ENCODE assay signal across 29 cellular contexts in the genomic region with DNA sequence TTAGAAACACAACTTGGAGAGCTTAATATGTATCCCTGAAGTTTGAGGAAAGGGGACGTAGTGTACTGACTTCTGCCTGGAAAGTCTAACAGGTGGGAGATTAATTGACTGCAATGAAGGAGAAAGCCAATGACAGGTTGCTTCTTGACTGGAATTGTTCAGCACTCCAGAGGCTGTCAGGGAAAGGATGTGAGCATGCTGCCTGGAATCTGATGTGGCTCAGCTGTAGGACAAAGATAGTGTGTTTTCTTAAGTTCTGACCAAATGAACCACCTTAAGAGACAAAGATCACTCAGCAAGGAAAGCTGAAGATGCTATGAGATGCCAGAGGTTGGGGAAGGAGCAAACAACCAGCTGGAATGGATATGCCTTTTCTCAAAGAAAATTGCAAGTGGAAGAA.
DNase-seq lines count a peak whose midpoint lies in the region; ATAC-seq, FAIRE-seq and TF ChIP-seq lines count a peak whose summit lies in the region.
"Had no signal": no experiment of that assay in that cellular context is flagged by ENCODE, and none has a peak within 500 bp of the region (broad histone marks: within the 10 kb centered on the region; RNA-seq: fewer than 3 reads in every experiment).

No MANE protein-coding gene starts in this region.

- H3K36me3 Mint-ChIP-seq in H9 (ENCODE audit: insufficient read depth in 1 of 3, low read depth in 3 of 3) (no peaks in the 10 kb centered on the region; a peak in 1 of 7 replicates), T-cell (no peaks in the 10 kb centered on the region)
- H3K36me3 Mint-ChIP-seq: CD8-positive, alpha-beta memory T cell had no signal

- H2AK5ac ChIP-seq in H9 (ENCODE audit: insufficient read length, low read length), result no peak overlapping the region
- no peak overlapping the region for H2AK5ac ChIP-seq in H1 (ENCODE audit: low read depth, low read length)
- no peak overlapping the region for H2AK5ac ChIP-seq in mesenchymal stem cell (ENCODE audit: low read length, severe bottlenecking)

- H3K14ac ChIP-seq in H9 (ENCODE audit: insufficient read depth, low read length), result no peak overlapping the region
- no peak overlapping the region for H3K14ac ChIP-seq in H1 (ENCODE audit: insufficient read length)
- no peak overlapping the region for H3K14ac ChIP-seq in mesenchymal stem cell (ENCODE audit: low read length in 2 of 2)

- H3T11ph ChIP-seq in H9 (ENCODE audit: low read length), result no peak overlapping the region

- H3K23ac ChIP-seq in H9 (ENCODE audit: insufficient read length, low read depth, low read length) (no peak overlapping the region), H1 (ENCODE audit: insufficient read length) (no peak overlapping the region), mesenchymal stem cell (ENCODE audit: low read length in 2 of 2) (no peak overlapping the region)

- no peak overlapping the region for H3K9ac ChIP-seq in H9 (ENCODE audit: extremely low read depth, insufficient read length, low read length)
- no peak overlapping the region for H3K9ac ChIP-seq in H1 (replicated peaks in 1 of 4; ENCODE audit: extremely low read depth in 1 of 4, low read depth in 3 of 4, low read length in 3 of 4)
- H3K9ac ChIP-seq in mesenchymal stem cell (ENCODE audit: low read length), result no peak overlapping the region

- FAIRE-seq in H1 (lab: Jason Lieb, UNC) (no peak), urothelium cell line (lab: Jason Lieb, UNC) (no peak)
- FAIRE-seq: GM12892 had no signal

- intact Hi-C loops in PC-9 (cut with micrococcal nuclease; ENCODE audit: unreplicated experiment), result no loop called here
- intact Hi-C loops in right cardiac atrium (cut with DNase I), result no loop called here

- POLR2A ChIA-PET in PC-9 (lab: Charles Lee; ENCODE audit: unreplicated experiment) (no interaction called here), H1 (lab: Charles Lee; ENCODE audit: partially characterized antibody) (no interaction called here), T-cell (lab: Charles Lee) (no interaction called here)

- H2AFZ ChIP-seq in H9 (ENCODE audit: low read length), result peak overlapping the region; percentile 3
- H2AFZ ChIP-seq in PC-9, result 0 out of 2 replicates have a peak overlapping the region, but pooled peaks have one; percentile 36
- peak overlapping the region; percentile 1; the same call in 1 of the 2 replicates for H2AFZ ChIP-seq in H1 (ENCODE audit: low read length)
- no peak overlapping the region for H2AFZ ChIP-seq in mesenchymal stem cell (ENCODE audit: low read depth, low read length)
- H2AFZ ChIP-seq: GM23338 had no signal

- no peak overlapping the region for H4K5ac ChIP-seq in H9 (ENCODE audit: insufficient read length, low read depth, low read length)
- no peak overlapping the region for H4K5ac ChIP-seq in H1 (ENCODE audit: insufficient read length, low read depth, low read length)

- H3K27me3 Mint-ChIP-seq in H9 (ENCODE audit: low read depth), result no peaks in the 10 kb centered on the region; the same call in 1 of the 2 replicates
- peaks cover 7 to 15% of the 10 kb centered on the region in 2 donors for H3K27me3 Mint-ChIP-seq in T-cell

- no peak overlapping the region for H3K4me2 ChIP-seq in H9 (ENCODE audit: insufficient read depth, insufficient read length, low read length)
- no peak overlapping the region for H3K4me2 ChIP-seq in PC-9
- H3K4me2 ChIP-seq in H1 (ENCODE audit: insufficient read depth in 1 of 2, low read depth in 2 of 2, low read length in 2 of 2), result no peak overlapping the region
- H3K4me2 ChIP-seq in mesenchymal stem cell (ENCODE audit: low read length, poor library complexity, severe bottlenecking), result no peak overlapping the region
- H3K4me2 ChIP-seq: GM23338 had no signal

- H3K18ac ChIP-seq in H9 (ENCODE audit: insufficient read length, low read depth, low read length), result no peak overlapping the region
- no peak overlapping the region for H3K18ac ChIP-seq in H1 (ENCODE audit: extremely low read depth, low read length)
- no peak overlapping the region for H3K18ac ChIP-seq in mesenchymal stem cell (ENCODE audit: low read depth in 1 of 2, low read length in 2 of 2)

- H3K27me3 ChIP-seq in H9 (ENCODE audit: insufficient read depth, low read length) (no peaks in the 10 kb centered on the region), PC-9 (ENCODE audit: insufficient read depth, low read depth) (no peaks in the 10 kb centered on the region), H1 (replicated peaks in 1 of 4; ENCODE audit: control insufficient read depth in 3 of 4, extremely low read depth in 1 of 4, insufficient read depth in 3 of 4, low read length in 3 of 4) (no peaks in the 10 kb centered on the region), mesenchymal stem cell (ENCODE audit: control insufficient read depth in 1 of 2, insufficient read depth in 1 of 2, low read length in 2 of 2) (no peaks in the 10 kb centered on the region), right cardiac atrium (ENCODE audit: control insufficient read depth, insufficient read depth) (no peaks in the 10 kb centered on the region)
- H3K27me3 ChIP-seq: BE2C had no signal

- TF ChIP-seq POLR2A in H1 (IDR thresholded peaks at IDR 0.05; ENCODE audit: control extremely low read depth in 1 of 2, low read depth in 2 of 2, low read length in 2 of 2), result no peak

- WGBS in H9 (ENCODE audit: extremely low coverage, insufficient read length, low lambda C conversion rate), result no CpG with 5 or more reads among the region's 1 CpG
- 81% methylated on average over 1 of the region's 1 CpG; no CpG with 5 or more reads in 1 of the 2 experiments for WGBS in H1 (ENCODE audit: extremely low coverage in 1 of 2, insufficient coverage in 1 of 2, insufficient read length in 1 of 2, insufficient replicate concordance in 2 of 2, low coverage in 1 of 2, low lambda C conversion rate in 2 of 2, missing lambda C conversion rate in 1 of 2), 2 experiments
- WGBS in mesenchymal stem cell, result 56% methylated on average over 1 of the region's 1 CpG
- WGBS in right cardiac atrium, result 78% methylated on average over 1 of the region's 1 CpG

- H2BK12ac ChIP-seq in H9 (ENCODE audit: insufficient read length, low read depth, low read length) (no peak overlapping the region), H1 (ENCODE audit: low read depth, low read length) (no peak overlapping the region), mesenchymal stem cell (ENCODE audit: low read length in 2 of 2) (no peak overlapping the region)

- H3K4me3 Mint-ChIP-seq in H9 (no peak overlapping the region), T-cell (no peak overlapping the region)
- H3K4me3 Mint-ChIP-seq: CD14-positive monocyte; CD8-positive, alpha-beta memory T cell; GM23338 had no signal

- H4K91ac ChIP-seq in H9 (ENCODE audit: insufficient read length, low read depth, low read length) (no peak overlapping the region), H1 (replicated peaks; ENCODE audit: insufficient read length, low read length) (no peak overlapping the region), mesenchymal stem cell (ENCODE audit: low read length) (no peak overlapping the region)

- BruUV-seq in PC-9 (replicated peaks; lab: Mats Ljungman, UMichigan), result no TSS peak

- H3K23me2 ChIP-seq in H9 (ENCODE audit: insufficient read length, low read depth, low read length, poor library complexity, severe bottlenecking) (no peaks in the 10 kb centered on the region), H1 (ENCODE audit: low read depth, low read length) (no peaks in the 10 kb centered on the region)

- H2BK20ac ChIP-seq in H9 (ENCODE audit: low read depth, low read length, poor library complexity, severe bottlenecking) (no peak overlapping the region), H1 (ENCODE audit: low read length) (no peak overlapping the region)

- H3F3A ChIP-seq in PC-9 (ENCODE audit: insufficient read depth, low read depth), result no peaks in the 10 kb centered on the region

- no peak for TF ChIP-seq RAD21 in H1 (IDR thresholded peaks at IDR 0.05 in 1 of 2, conservative IDR thresholded peaks at IDR 0.05 in 1 of 2; ENCODE audit: low read depth in 2 of 2, low read length in 2 of 2)

- H3K4ac ChIP-seq in H9 (ENCODE audit: low read depth, low read length) (no peak overlapping the region), H1 (replicated peaks; ENCODE audit: insufficient read length, low read depth, low read length) (no peak overlapping the region), mesenchymal stem cell (ENCODE audit: low read depth in 1 of 2, low read length in 2 of 2) (no peak overlapping the region)

- no peaks in the 10 kb centered on the region for H3K9me2 ChIP-seq in PC-9 (ENCODE audit: insufficient read depth)

- CTCF ChIA-PET in PC-9 (lab: Charles Lee), result no interaction called here
- CTCF ChIA-PET in H1 (lab: Charles Lee; ENCODE audit: partially characterized antibody), result interaction anchor here (1.3 to 1.4 kb wide), 2 partner anchors 8 to 473 kb away, joined by 3 to 5 read pairs; no protein-coding TSS in a partner anchor
- CTCF ChIA-PET in T-cell (lab: Charles Lee), result interaction anchor here in 1 of 2 donors (0.7 kb wide), 1 partner anchor 757 kb away, joined by 3 read pairs; no protein-coding TSS in a partner anchor

- peaks cover 0 to 3% of the 10 kb centered on the region in 2 experiments; a peak in 1 of 5 replicates for H3K9me3 Mint-ChIP-seq in H9
- peaks cover 0 to 5% (median 4%) of the 10 kb centered on the region in 3 donors for H3K9me3 Mint-ChIP-seq in T-cell

- no peak overlapping the region for H4K8ac ChIP-seq in H9 (replicated peaks; ENCODE audit: insufficient read length, low read depth, low read length)
- no peak overlapping the region for H4K8ac ChIP-seq in H1 (ENCODE audit: extremely low read depth, insufficient read depth, low read length)
- no peak overlapping the region for H4K8ac ChIP-seq in mesenchymal stem cell (ENCODE audit: low read length)

- H3K4me1 Mint-ChIP-seq in H9 (peaks cover 3 to 9% of the 10 kb centered on the region in 2 experiments; a peak in 2 of 4 replicates), T-cell (no peaks in the 10 kb centered on the region)
- H3K4me1 Mint-ChIP-seq: CD8-positive, alpha-beta memory T cell; GM23338 had no signal

- TF ChIP-seq CTCF in H9 (conservative IDR thresholded peaks at IDR 0.05) (no peak), PC-9 (conservative IDR thresholded peaks at IDR 0.05) (no peak), H1 (IDR thresholded peaks at IDR 0.05; ENCODE audit: control extremely low read depth in 1 of 3, insufficient read depth in 1 of 3, low read depth in 1 of 3, low read length in 3 of 3) (no peak)

- DNase-seq in H9 (no peak), PC-9 (no peak), H1 (ENCODE audit: low read depth in 1 of 2, low spot score in 2 of 2) (no peak), mesenchymal stem cell (peak; percentile 34), right cardiac atrium (no peak), urothelium cell line (ENCODE audit: low spot score) (no peak), COLO829 (ENCODE audit: low spot score) (no peak), T-cell (no peak)
- DNase-seq: 8988T; ACHN; BE2C; Calu3; CD8-positive, alpha-beta memory T cell; DND-41; Karpas-422; MV-4-11; NCI-H1105 treated with DMSO at 0.1 percent for 48 hours; NCI-H146; NCI-H2029; NCI-H446 treated with DMSO at 0.1 percent for 48 hours; NCI-H526; NCI-H82; SHP77 treated with DMSO at 0.1 percent for 48 hours had no signal

- H3K56ac ChIP-seq in H9 (ENCODE audit: insufficient read length, low read depth, low read length) (no peak overlapping the region), H1 (replicated peaks; ENCODE audit: insufficient read length, low read depth, low read length) (no peak overlapping the region)

- no peaks in the 10 kb centered on the region for H3K4me1 ChIP-seq in H9 (ENCODE audit: insufficient read depth, low read length)
- H3K4me1 ChIP-seq in PC-9 (replicated peaks; ENCODE audit: insufficient read depth), result no peaks in the 10 kb centered on the region
- H3K4me1 ChIP-seq in H1 (replicated peaks in 1 of 4; ENCODE audit: control insufficient read depth in 3 of 4, insufficient read depth in 4 of 4, low read length in 3 of 4), result peaks cover 0 to 3% (median 0%) of the 10 kb centered on the region in 4 experiments; a peak in 1 of 7 replicates
- no peaks in the 10 kb centered on the region for H3K4me1 ChIP-seq in mesenchymal stem cell (ENCODE audit: control insufficient read depth, insufficient read depth, low read depth, low read length)
- no peaks in the 10 kb centered on the region for H3K4me1 ChIP-seq in right cardiac atrium (ENCODE audit: control insufficient read depth, insufficient read depth, low read length)

- H3K9me3 ChIP-seq in H9 (ENCODE audit: control insufficient read depth, low read depth, low read length), result no peaks in the 10 kb centered on the region
- H3K9me3 ChIP-seq in PC-9 (ENCODE audit: insufficient read depth, low read depth), result no peaks in the 10 kb centered on the region
- no peaks in the 10 kb centered on the region for H3K9me3 ChIP-seq in H1 (ENCODE audit: insufficient read depth in 2 of 2, low read depth in 1 of 2, low read length in 1 of 2)
- peaks cover 5% of the 10 kb centered on the region for H3K9me3 ChIP-seq in mesenchymal stem cell (ENCODE audit: control insufficient read depth, low read length)
- no peaks in the 10 kb centered on the region for H3K9me3 ChIP-seq in right cardiac atrium (ENCODE audit: control insufficient read depth, low read length)
- H3K9me3 ChIP-seq: BE2C had no signal

- H2BK120ac ChIP-seq in H9 (ENCODE audit: low read depth, low read length, poor library complexity, severe bottlenecking) (no peak overlapping the region), H1 (replicated peaks; ENCODE audit: low read depth, low read length) (no peak overlapping the region), mesenchymal stem cell (ENCODE audit: low read depth, low read length) (no peak overlapping the region)

- no peak for TF ChIP-seq EP300 in H1 (IDR thresholded peaks at IDR 0.05; ENCODE audit: borderline replicate concordance in 1 of 2, low read depth in 2 of 2, low read length in 2 of 2)

- H2BK5ac ChIP-seq in H9 (ENCODE audit: insufficient read length, low read length) (no peak overlapping the region), H1 (ENCODE audit: low read depth, low read length) (no peak overlapping the region), mesenchymal stem cell (ENCODE audit: low read depth, low read length, poor library complexity, severe bottlenecking) (no peak overlapping the region)

- no peaks in the 10 kb centered on the region for H3K79me2 ChIP-seq in H9 (ENCODE audit: insufficient read depth, low read length)
- no peaks in the 10 kb centered on the region for H3K79me2 ChIP-seq in PC-9 (ENCODE audit: low read depth)
- no peaks in the 10 kb centered on the region for H3K79me2 ChIP-seq in H1 (ENCODE audit: control insufficient read depth in 1 of 2, insufficient read depth in 2 of 2, low read length in 2 of 2)

- H2BK15ac ChIP-seq in H9 (ENCODE audit: low read depth, low read length) (no peak overlapping the region), H1 (ENCODE audit: low read length) (no peak overlapping the region), mesenchymal stem cell (ENCODE audit: low read depth, poor library complexity, severe bottlenecking) (no peak overlapping the region)

- H3K79me1 ChIP-seq in H9 (ENCODE audit: insufficient read depth, low read depth, low read length, poor library complexity, severe bottlenecking) (no peaks in the 10 kb centered on the region), H1 (ENCODE audit: low read depth, low read length) (no peaks in the 10 kb centered on the region), mesenchymal stem cell (replicated peaks; ENCODE audit: low read length, poor library complexity, severe bottlenecking) (no peaks in the 10 kb centered on the region)

- no peaks in the 10 kb centered on the region for H3K36me3 ChIP-seq in PC-9 (ENCODE audit: low read depth)
- no peaks in the 10 kb centered on the region for H3K36me3 ChIP-seq in H1 (ENCODE audit: control insufficient read depth in 2 of 4, insufficient read depth in 4 of 4, low read length in 3 of 4)
- H3K36me3 ChIP-seq in mesenchymal stem cell (ENCODE audit: control insufficient read depth in 1 of 2, insufficient read depth in 2 of 2, low read depth in 1 of 2, low read length in 2 of 2), result no peaks in the 10 kb centered on the region

- ATAC-seq in right cardiac atrium (no peak), T-cell (replicated peaks in 1 of 4) (no peak)
- ATAC-seq: GM23338, HCT116, Panc1 had no signal

- no peak overlapping the region for H3K27ac ChIP-seq in H9 (ENCODE audit: insufficient read length, low read depth, low read length)
- no peak overlapping the region for H3K27ac ChIP-seq in PC-9
- H3K27ac ChIP-seq in H1 (ENCODE audit: low read depth, low read length), result no peak overlapping the region
- H3K27ac ChIP-seq in mesenchymal stem cell (ENCODE audit: low read length, poor library complexity, severe bottlenecking), result no peak overlapping the region
- H3K27ac ChIP-seq in right cardiac atrium (ENCODE audit: low read length), result no peak overlapping the region
- H3K27ac ChIP-seq: RWPE1 had no signal

- no peaks in the 10 kb centered on the region for H4K20me1 ChIP-seq in H9 (ENCODE audit: control insufficient read depth, insufficient read depth, insufficient read length)
- no peaks in the 10 kb centered on the region for H4K20me1 ChIP-seq in PC-9 (ENCODE audit: insufficient read depth)
- no peaks in the 10 kb centered on the region for H4K20me1 ChIP-seq in H1 (replicated peaks in 1 of 2; ENCODE audit: control insufficient read depth in 1 of 2, insufficient read depth in 2 of 2, low read length in 2 of 2)

- H3K27ac Mint-ChIP-seq in H9 (no peak overlapping the region), T-cell (no peak overlapping the region)
- H3K27ac Mint-ChIP-seq: CD8-positive, alpha-beta memory T cell; GM23338 had no signal

- H3K4me3 ChIP-seq in PC-9 (no peak overlapping the region), H1 (ENCODE audit: extremely low read depth in 1 of 4, insufficient read depth in 2 of 4, low read depth in 3 of 4, low read length in 4 of 4) (no peak overlapping the region), mesenchymal stem cell (ENCODE audit: insufficient read depth in 1 of 2, low read depth in 1 of 2, low read length in 2 of 2) (no peak overlapping the region), right cardiac atrium (ENCODE audit: low read length) (no peak overlapping the region)
- H3K4me3 ChIP-seq: GM23338 had no signal
